Comparison of ENCODE assay signal across 22 cellular contexts in genomic region chr7:12630615-12630884, GRCh38. TPM values are rescaled to one million over a fixed set of nuclear protein-coding genes. Genes with fewer than 3 reads are reported as not detected.
DNase-seq lines count a peak whose midpoint lies in the region; ATAC-seq and TF ChIP-seq lines count a peak whose summit lies in the region.
"Had no signal": no experiment of that assay in that cellular context is flagged by ENCODE, and none has a peak within 500 bp of the region (broad histone marks: within the 10 kb centered on the region; RNA-seq: fewer than 3 reads in every experiment).

No MANE protein-coding gene starts in this region.

- H3K27me3 ChIP-seq in heart right ventricle: no peaks in the 10 kb centered on the region
- H3K27me3 ChIP-seq: brain microvascular endothelial cell, foreskin keratinocyte, SJSA1, thyroid gland had no signal

- H3K36me3 ChIP-seq in heart right ventricle: no peaks in the 10 kb centered on the region
- H3K36me3 ChIP-seq: adrenal gland, brain microvascular endothelial cell, SJSA1, thyroid gland had no signal

- no peak for TF ChIP-seq RAD21 in Ishikawa (IDR thresholded peaks at IDR 0.05; ENCODE audit: low read depth)

- ATAC-seq in heart right ventricle: no peak
- ATAC-seq: activated T-cell treated with anti-CD3 and anti-CD28 coated beads, Interleukin-2, amount 50 U/mL, for 72 hours; foreskin keratinocyte; left cardiac atrium; T-helper 17 cell had no signal

- H3K4me1 ChIP-seq in heart right ventricle: peaks cover 0 to under 1% (median 0%) of the 10 kb centered on the region in 9 donors
- H3K4me1 ChIP-seq: adrenal gland, foreskin keratinocyte, SJSA1, thyroid gland had no signal

- DNase-seq in DMS 273 (lab: John Stamatoyannopoulos, UW; ENCODE audit: unreplicated experiment) (peak; percentile 55), DMS 273 treated with DMSO at 0.1 percent for 48 hours (lab: John Stamatoyannopoulos, UW) (no peak), NCI-H524 (lab: John Stamatoyannopoulos, UW) (peak; percentile 76 to 93), caudate nucleus (lab: John Stamatoyannopoulos, UW) (no peak), heart right ventricle (no peak), COLO668 (lab: John Stamatoyannopoulos, UW; ENCODE audit: unreplicated experiment) (no peak)
- no peak for DNase-seq in central memory CD4-positive, alpha-beta T cell
- DNase-seq: activated CD4-positive, alpha-beta T cell treated with anti-CD3 and anti-CD28 coated beads, Interleukin-2, amount 10 ng/mL, durations not matched to agents 24 days and 14 days; activated naive CD4-positive, alpha-beta T cell treated with Interleukin-2 at 50 U/mL for 16 hours; activated T-cell treated with anti-CD3 and anti-CD28 coated beads, Interleukin-2, amount 50 U/mL, for 72 hours; adrenal gland; brain microvascular endothelial cell; CD4-positive, alpha-beta memory T cell; DMS79 treated with DMSO at 0.1 percent for 48 hours; effector memory CD4-positive, alpha-beta T cell; foreskin keratinocyte; left cardiac atrium; T-helper 17 cell; thyroid gland had no signal

- H3K4me3 ChIP-seq in heart right ventricle: no peak overlapping the region
- H3K4me3 ChIP-seq: adrenal gland, SJSA1, thyroid gland had no signal

- 37 to 39% methylated on average over 2 of the region's 2 CpGs for WGBS in heart right ventricle, 2 donors

- TF ChIP-seq CTCF in heart right ventricle (IDR thresholded peaks at IDR 0.05): no peak

- TF ChIP-seq EP300 in Ishikawa (IDR thresholded peaks at IDR 0.05; ENCODE audit: borderline replicate concordance): no peak

- H3K27ac ChIP-seq in caudate nucleus (ENCODE audit: low read depth, low read length): peak overlapping the region; percentile 38
- no peak overlapping the region for H3K27ac ChIP-seq in heart right ventricle
- H3K27ac ChIP-seq: 22Rv1, adrenal gland, brain microvascular endothelial cell, foreskin keratinocyte, SJSA1, thyroid gland had no signal

- intact Hi-C loops in heart right ventricle (cut with DNase I): loop anchor here in 1 of 10 donors (10.0 kb wide), 1 partner anchor 634 kb away; no protein-coding TSS in a partner anchor

- no peaks in the 10 kb centered on the region for H3K9me3 ChIP-seq in heart right ventricle
- H3K9me3 ChIP-seq: adrenal gland, SJSA1, thyroid gland had no signal

TF ChIP-seq in Ishikawa, 13 proteins besides CTCF, POLR2A, EP300 and RAD21:
- TF ChIP-seq NFIC (IDR thresholded peaks at IDR 0.05) (0 out of 2 replicates have a peak, but pooled peaks have one; percentile 8), TEAD4 (IDR thresholded peaks at IDR 0.05) (no peak)

RNA-seq across cellular contexts. Expression of gene ARL4A, which starts 56.9 kb away (rescaled TPM):
- total RNA-seq in heart right ventricle: 10 to 100 TPM in 8 of 10 donors, 1 to 10 TPM in 2; 6.9 to 21.4 (median 12.9) TPM
- polyA plus RNA-seq in heart right ventricle: 10 to 100 TPM; 11.5 to 19.9 TPM

Comparison
In these comparisons a context has a peak if more than half of its experiments do, and no peak if none do; other contexts are left out.
1. DNase-seq: peak in DMS 273 (single experiment) and NCI-H524 (2 of 2); none in DMS 273 treated with DMSO at 0.1 percent for 48 hours (single experiment), caudate nucleus (0 of 61), heart right ventricle (0 of 2), COLO668 (single experiment) and central memory CD4-positive, alpha-beta T cell (single experiment).